Comparison of ENCODE assay signal across 11 cellular contexts in the genomic region with DNA sequence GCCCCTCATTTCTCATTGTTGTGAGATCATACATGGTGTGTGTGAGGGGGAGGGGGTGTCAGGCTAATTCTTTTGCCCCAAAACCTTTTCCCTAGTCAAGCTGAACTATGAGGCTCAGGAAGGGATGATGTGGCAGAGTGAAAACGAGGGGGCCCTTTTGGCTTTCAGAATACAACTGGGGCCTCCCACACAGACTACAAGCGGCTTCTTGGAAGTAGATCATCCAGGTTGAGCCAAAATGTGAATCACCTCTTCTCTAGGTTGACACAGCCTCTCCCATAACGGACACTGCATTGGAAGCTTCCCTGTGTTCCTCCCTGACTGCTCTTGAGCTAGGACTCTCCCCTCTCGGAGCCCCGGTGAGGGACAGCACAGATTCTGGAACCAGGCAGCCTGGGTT. TPM values are rescaled to one million over a fixed set of nuclear protein-coding genes. Genes with fewer than 3 reads are reported as not detected.
DNase-seq lines count a peak whose midpoint lies in the region; ATAC-seq, FAIRE-seq and TF ChIP-seq lines count a peak whose summit lies in the region.
"Had no signal": no experiment of that assay in that cellular context is flagged by ENCODE, and none has a peak within 500 bp of the region (broad histone marks: within the 10 kb centered on the region; RNA-seq: fewer than 3 reads in every experiment).

No MANE protein-coding gene starts in this region.

- H3K4me1 ChIP-seq in lower lobe of right lung, result peaks cover 25% of the 10 kb centered on the region

- peaks cover 21% of the 10 kb centered on the region for H3K36me3 Mint-ChIP-seq in activated CD4-positive, alpha-beta T cell treated with anti-CD3 and anti-CD28 coated beads for 36 hours (ENCODE audit: low read depth)
- peaks cover 19% of the 10 kb centered on the region for H3K36me3 Mint-ChIP-seq in activated T-helper 2 cell treated with anti-CD3 and anti-CD28 coated beads, Interferon-gamma antibody, Interleukin-2, Interleukin-4, amounts not matched to agents 10 μg/mL and 5 μg/mL and 100 μg/mL, durations not matched to agents 14 hours and 24 hours and 36 hours (ENCODE audit: low read depth)
- H3K36me3 Mint-ChIP-seq in stimulated activated naive B cell treated with anti-CD40 and anti-IgM and Interleukin-4, amounts not matched to agents 10 μg/mL and 1 μg/mL and 100 μg/mL, for 72 hours, result peaks cover 10 to 14% of the 10 kb centered on the region in 2 donors

- intact Hi-C loops in activated CD4-positive, alpha-beta T cell treated with anti-CD3 and anti-CD28 coated beads for 36 hours (cut with DNase I, micrococcal nuclease), result loop anchor here (5.0 kb wide), 4 partner anchors 46 to 601 kb away; a partner anchor contains a TSS
- intact Hi-C loops in activated T-helper 2 cell treated with anti-CD3 and anti-CD28 coated beads, Interferon-gamma antibody, Interleukin-2, Interleukin-4, amounts not matched to agents 10 μg/mL and 5 μg/mL and 100 μg/mL, durations not matched to agents 14 hours and 24 hours and 36 hours (cut with micrococcal nuclease), result loop anchor here (5.0 to 10.0 kb wide), 5 partner anchors 94 to 589 kb away; a partner anchor contains a TSS
- intact Hi-C loops in lower lobe of right lung (cut with DNase I), result no loop called here

- peak overlapping the region; percentile 97 for H3K4me3 Mint-ChIP-seq in activated CD4-positive, alpha-beta T cell treated with anti-CD3 and anti-CD28 coated beads for 36 hours
- peak overlapping the region; percentile 97 for H3K4me3 Mint-ChIP-seq in activated T-helper 2 cell treated with anti-CD3 and anti-CD28 coated beads, Interferon-gamma antibody, Interleukin-2, Interleukin-4, amounts not matched to agents 10 μg/mL and 5 μg/mL and 100 μg/mL, durations not matched to agents 14 hours and 24 hours and 36 hours (ENCODE audit: low read depth)
- peak overlapping the region in 1 of 2 donors; percentile 29 for H3K4me3 Mint-ChIP-seq in stimulated activated naive B cell treated with anti-CD40 and anti-IgM and Interleukin-4, amounts not matched to agents 10 μg/mL and 1 μg/mL and 100 μg/mL, for 72 hours

- H3K27me3 ChIP-seq in lower lobe of right lung (ENCODE audit: low read depth), result no peaks in the 10 kb centered on the region

- FAIRE-seq in RCC 7860 (lab: Jason Lieb, UNC), result no peak
- FAIRE-seq: A549 had no signal

- H3K36me3 ChIP-seq in lower lobe of right lung, result no peaks in the 10 kb centered on the region

- peak; percentile 16 for ATAC-seq in activated CD4-positive, alpha-beta T cell treated with anti-CD3 and anti-CD28 coated beads for 36 hours
- ATAC-seq in lower lobe of right lung, result no peak
- ATAC-seq in stimulated activated naive B cell treated with anti-CD40 and anti-IgM and Interleukin-4, amounts not matched to agents 10 μg/mL and 1 μg/mL and 100 μg/mL, for 72 hours (replicated peaks), result no peak
- ATAC-seq: A549 had no signal

- H3K27ac Mint-ChIP-seq in activated CD4-positive, alpha-beta T cell treated with anti-CD3 and anti-CD28 coated beads for 36 hours, result peak overlapping the region; percentile 94
- peak overlapping the region; percentile 98 for H3K27ac Mint-ChIP-seq in activated T-helper 2 cell treated with anti-CD3 and anti-CD28 coated beads, Interferon-gamma antibody, Interleukin-2, Interleukin-4, amounts not matched to agents 10 μg/mL and 5 μg/mL and 100 μg/mL, durations not matched to agents 14 hours and 24 hours and 36 hours
- H3K27ac Mint-ChIP-seq in stimulated activated naive B cell treated with anti-CD40 and anti-IgM and Interleukin-4, amounts not matched to agents 10 μg/mL and 1 μg/mL and 100 μg/mL, for 72 hours, result peak overlapping the region; percentile 100

- H3K27ac ChIP-seq in lower lobe of right lung, result peak overlapping the region; percentile 95

- no peaks in the 10 kb centered on the region for H3K9me3 Mint-ChIP-seq in activated CD4-positive, alpha-beta T cell treated with anti-CD3 and anti-CD28 coated beads for 36 hours (ENCODE audit: low read depth)
- no peaks in the 10 kb centered on the region for H3K9me3 Mint-ChIP-seq in activated T-helper 2 cell treated with anti-CD3 and anti-CD28 coated beads, Interferon-gamma antibody, Interleukin-2, Interleukin-4, amounts not matched to agents 10 μg/mL and 5 μg/mL and 100 μg/mL, durations not matched to agents 14 hours and 24 hours and 36 hours
- H3K9me3 Mint-ChIP-seq in stimulated activated naive B cell treated with anti-CD40 and anti-IgM and Interleukin-4, amounts not matched to agents 10 μg/mL and 1 μg/mL and 100 μg/mL, for 72 hours, result no peaks in the 10 kb centered on the region

- no peaks in the 10 kb centered on the region for H3K27me3 Mint-ChIP-seq in activated CD4-positive, alpha-beta T cell treated with anti-CD3 and anti-CD28 coated beads for 36 hours
- no peaks in the 10 kb centered on the region for H3K27me3 Mint-ChIP-seq in activated T-helper 2 cell treated with anti-CD3 and anti-CD28 coated beads, Interferon-gamma antibody, Interleukin-2, Interleukin-4, amounts not matched to agents 10 μg/mL and 5 μg/mL and 100 μg/mL, durations not matched to agents 14 hours and 24 hours and 36 hours (ENCODE audit: low read depth)
- H3K27me3 Mint-ChIP-seq in stimulated activated naive B cell treated with anti-CD40 and anti-IgM and Interleukin-4, amounts not matched to agents 10 μg/mL and 1 μg/mL and 100 μg/mL, for 72 hours, result no peaks in the 10 kb centered on the region

- CTCF ChIA-PET in activated CD4-positive, alpha-beta T cell treated with anti-CD3 and anti-CD28 coated beads for 36 hours (lab: Charles Lee), result interaction anchor here (0.6 to 1.5 kb wide), 6 partner anchors 23 to 175 kb away, joined by 3 read pairs; no protein-coding TSS in a partner anchor

- peaks cover 25% of the 10 kb centered on the region for H3K4me1 Mint-ChIP-seq in activated CD4-positive, alpha-beta T cell treated with anti-CD3 and anti-CD28 coated beads for 36 hours
- H3K4me1 Mint-ChIP-seq in activated T-helper 2 cell treated with anti-CD3 and anti-CD28 coated beads, Interferon-gamma antibody, Interleukin-2, Interleukin-4, amounts not matched to agents 10 μg/mL and 5 μg/mL and 100 μg/mL, durations not matched to agents 14 hours and 24 hours and 36 hours (ENCODE audit: low read depth), result peaks cover 35% of the 10 kb centered on the region
- peaks cover 16 to 32% of the 10 kb centered on the region in 2 donors for H3K4me1 Mint-ChIP-seq in stimulated activated naive B cell treated with anti-CD40 and anti-IgM and Interleukin-4, amounts not matched to agents 10 μg/mL and 1 μg/mL and 100 μg/mL, for 72 hours

- no peak for TF ChIP-seq CTCF in lower lobe of right lung (IDR thresholded peaks at IDR 0.05)

- no peak overlapping the region for H3K4me3 ChIP-seq in lower lobe of right lung

- H3K9me3 ChIP-seq in lower lobe of right lung, result no peaks in the 10 kb centered on the region
- H3K9me3 ChIP-seq: A549 had no signal

- POLR2A ChIA-PET in activated CD4-positive, alpha-beta T cell treated with anti-CD3 and anti-CD28 coated beads for 36 hours (lab: Charles Lee), result interaction anchor here (0.6 to 1.0 kb wide), 2 partner anchors 23 to 215 kb away, joined by 3 read pairs; no protein-coding TSS in a partner anchor

- peak; percentile 79 for DNase-seq in activated CD4-positive, alpha-beta T cell treated with anti-CD3 and anti-CD28 coated beads for 36 hours
- no peak for DNase-seq in activated CD4-positive, alpha-beta T cell treated with anti-CD3 and anti-CD28 coated beads, Interleukin-2, amount 50 U/mL, for 1 hour
- DNase-seq in activated T-helper 2 cell treated with anti-CD3 and anti-CD28 coated beads, Interferon-gamma antibody, Interleukin-2, Interleukin-4, amounts not matched to agents 10 μg/mL and 5 μg/mL and 100 μg/mL, durations not matched to agents 14 hours and 24 hours and 36 hours (ENCODE audit: low spot score), result no peak
- DNase-seq in lower lobe of right lung (no peak), NCI-H526 (lab: John Stamatoyannopoulos, UW) (no peak), HCEC 1CT (no peak), RCC 7860 (ENCODE audit: low spot score) (no peak)
- no peak for DNase-seq in stimulated activated naive B cell treated with anti-CD40 and anti-IgM and Interleukin-4, amounts not matched to agents 10 μg/mL and 1 μg/mL and 100 μg/mL, for 72 hours
- DNase-seq: midbrain, NCI-H69 had no signal

RNA-seq across cellular contexts. Expression of a gene that starts 2.3 kb away (rescaled TPM):
- total RNA-seq in activated CD4-positive, alpha-beta T cell treated with anti-CD3 and anti-CD28 coated beads for 36 hours, result 100 to 1,000 TPM; 163 to 168 TPM
- 164 and 165 TPM in 2 replicates for total RNA-seq in activated T-helper 2 cell treated with anti-CD3 and anti-CD28 coated beads, Interferon-gamma antibody, Interleukin-2, Interleukin-4, amounts not matched to agents 10 μg/mL and 5 μg/mL and 100 μg/mL, durations not matched to agents 14 hours and 24 hours and 36 hours
- total RNA-seq in lower lobe of right lung, result 100 TPM

RNA-seq across cellular contexts. Expression of a gene that starts 44.1 kb away (rescaled TPM):
- 10 to 100 TPM; 17.5 to 18.4 TPM for total RNA-seq in activated CD4-positive, alpha-beta T cell treated with anti-CD3 and anti-CD28 coated beads for 36 hours
- total RNA-seq in activated T-helper 2 cell treated with anti-CD3 and anti-CD28 coated beads, Interferon-gamma antibody, Interleukin-2, Interleukin-4, amounts not matched to agents 10 μg/mL and 5 μg/mL and 100 μg/mL, durations not matched to agents 14 hours and 24 hours and 36 hours, result 23.0 and 24.7 TPM in 2 replicates
- 12.0 TPM for total RNA-seq in lower lobe of right lung
